22 cellular contexts compared by ENCODE assay signal in the genomic region with DNA sequence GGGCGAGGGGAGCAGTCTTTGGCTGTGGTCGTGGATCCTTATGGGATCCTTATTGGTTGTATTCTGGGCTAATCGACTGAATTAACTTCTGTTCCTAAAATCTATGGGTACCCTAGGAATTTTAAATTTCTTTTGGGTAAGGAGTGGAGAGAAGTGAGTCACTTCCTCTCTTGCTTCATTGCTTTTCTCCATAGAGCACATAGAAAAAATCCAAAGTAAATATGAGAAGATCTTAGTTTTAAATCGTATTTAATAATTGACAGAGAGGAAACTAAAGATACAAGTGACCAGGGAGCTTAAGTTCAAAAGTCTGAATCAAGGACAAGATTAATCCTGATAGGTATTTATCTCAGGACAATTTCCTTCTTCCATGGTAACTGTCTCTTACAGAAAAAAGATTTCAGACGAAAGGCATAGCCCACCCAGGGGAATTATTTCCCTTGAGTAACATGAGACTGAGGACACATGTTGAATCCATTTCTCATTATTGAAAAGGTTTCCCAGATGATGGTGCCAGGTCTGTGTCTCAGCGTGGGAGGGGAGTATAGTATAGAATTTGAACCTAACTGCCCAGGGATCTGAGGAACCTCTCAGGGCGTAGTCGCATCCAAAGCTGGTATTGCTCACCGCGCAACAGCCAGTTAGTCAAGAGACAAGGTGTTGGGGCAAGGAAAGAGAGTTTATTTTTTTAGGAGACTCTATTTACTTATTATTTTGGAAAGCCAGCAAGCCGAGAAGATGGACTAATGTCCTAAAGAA. TPM values are rescaled to one million over a fixed set of nuclear protein-coding genes. Genes with fewer than 3 reads are reported as not detected.
DNase-seq lines count a peak whose midpoint lies in the region; ATAC-seq and TF ChIP-seq lines count a peak whose summit lies in the region.
"Had no signal": no experiment of that assay in that cellular context is flagged by ENCODE, and none has a peak within 500 bp of the region (broad histone marks: within the 10 kb centered on the region; RNA-seq: fewer than 3 reads in every experiment).

No MANE protein-coding gene starts in this region.

- H3K4me1 ChIP-seq in MM.1S (ENCODE audit: low read length) = no peaks in the 10 kb centered on the region
- H3K4me1 ChIP-seq in SJCRH30 = no peaks in the 10 kb centered on the region
- H3K4me1 ChIP-seq: ascending aorta, pancreas, uterus had no signal

- H3K27me3 ChIP-seq in MM.1S (replicated peaks; ENCODE audit: insufficient read depth, low read length) = no peaks in the 10 kb centered on the region
- H3K27me3 ChIP-seq in SJCRH30 = no peaks in the 10 kb centered on the region
- H3K27me3 ChIP-seq: ascending aorta, hepatocyte, pancreas, uterus had no signal

- H3K27me3 Mint-ChIP-seq in activated CD4-positive, alpha-beta T cell treated with anti-CD3 and anti-CD28 coated beads, Interleukin-2, amount 10 ng/mL, durations not matched to agents 24 days and 14 days = peaks cover 13% of the 10 kb centered on the region
- H3K27me3 Mint-ChIP-seq in activated CD4-positive, alpha-beta T cell treated with anti-CD3 and anti-CD28 coated beads, Interleukin-2, amount 10 ng/mL, durations not matched to agents 7 days and 5 days = peaks cover 35% of the 10 kb centered on the region
- H3K27me3 Mint-ChIP-seq in effector memory CD8-positive, alpha-beta T cell = no peaks in the 10 kb centered on the region
- no peaks in the 10 kb centered on the region for H3K27me3 Mint-ChIP-seq in osteocyte (ENCODE audit: unreplicated experiment)

- intact Hi-C loops in activated CD4-positive, alpha-beta T cell treated with anti-CD3 and anti-CD28 coated beads, Interleukin-2, amount 10 ng/mL, durations not matched to agents 24 days and 14 days (cut with micrococcal nuclease) = loop anchor here (10.0 kb wide), 1 partner anchor 265 kb away; no protein-coding TSS in a partner anchor

- H3K79me2 ChIP-seq in MM.1S (ENCODE audit: low read length) = no peaks in the 10 kb centered on the region
- H3K79me2 ChIP-seq: hepatocyte had no signal

- POLR2A ChIA-PET in activated CD4-positive, alpha-beta T cell treated with anti-CD3 and anti-CD28 coated beads, Interleukin-2, amount 10 ng/mL, durations not matched to agents 7 days and 5 days (lab: Charles Lee) = no interaction called here

- DNase-seq in activated CD4-positive, alpha-beta T cell treated with anti-CD3 and anti-CD28 coated beads, Interleukin-2, amount 10 ng/mL, durations not matched to agents 24 days and 14 days = no peak
- no peak for DNase-seq in activated CD4-positive, alpha-beta T cell treated with anti-CD3 and anti-CD28 coated beads, Interleukin-2, amount 10 ng/mL, durations not matched to agents 7 days and 5 days
- peak; percentile 14 for DNase-seq in MV-4-11 (lab: John Stamatoyannopoulos, UW)
- no peak for DNase-seq in effector memory CD8-positive, alpha-beta T cell
- DNase-seq in osteocyte (ENCODE audit: extremely low spot score, unreplicated experiment) = no peak
- no peak for DNase-seq in MM.1S
- no peak for DNase-seq in superior temporal gyrus (ENCODE audit: extremely low spot score)
- no peak for DNase-seq in SJCRH30
- DNase-seq: activated gamma-delta T cell; dermis blood vessel endothelial cell; GF-D8; NCI-H2081 treated with DMSO at 0.1 percent for 48 hours; NCI-H526 treated with DMSO at 0.1 percent for 48 hours; pancreas; stimulated activated naive CD4-positive, alpha-beta T cell treated with Interleukin-2 at 50 U/mL for 16 hours; uterus; WERI-Rb-1 had no signal

- no peak for ATAC-seq in effector memory CD8-positive, alpha-beta T cell (replicated peaks)
- ATAC-seq: left lobe of liver, pancreas had no signal

- no peaks in the 10 kb centered on the region for H3K36me3 ChIP-seq in MM.1S (replicated peaks; ENCODE audit: insufficient read depth, low read length)
- H3K36me3 ChIP-seq in SJCRH30 = no peaks in the 10 kb centered on the region
- H3K36me3 ChIP-seq: ascending aorta, pancreas, uterus, WERI-Rb-1 had no signal

- no peaks in the 10 kb centered on the region for H3K9me3 ChIP-seq in MM.1S (replicated peaks; ENCODE audit: insufficient read depth, low read length)
- H3K9me3 ChIP-seq in SJCRH30 (replicated peaks) = no peaks in the 10 kb centered on the region
- H3K9me3 ChIP-seq: ascending aorta, pancreas, uterus had no signal

- H3K4me3 Mint-ChIP-seq in activated CD4-positive, alpha-beta T cell treated with anti-CD3 and anti-CD28 coated beads, Interleukin-2, amount 10 ng/mL, durations not matched to agents 24 days and 14 days = no peak overlapping the region
- no peak overlapping the region for H3K4me3 Mint-ChIP-seq in activated CD4-positive, alpha-beta T cell treated with anti-CD3 and anti-CD28 coated beads, Interleukin-2, amount 10 ng/mL, durations not matched to agents 7 days and 5 days
- peak overlapping the region in 1 of 2 donors; percentile 18 for H3K4me3 Mint-ChIP-seq in effector memory CD8-positive, alpha-beta T cell
- no peak overlapping the region for H3K4me3 Mint-ChIP-seq in osteocyte (ENCODE audit: unreplicated experiment)

- H3K27ac Mint-ChIP-seq in activated CD4-positive, alpha-beta T cell treated with anti-CD3 and anti-CD28 coated beads, Interleukin-2, amount 10 ng/mL, durations not matched to agents 24 days and 14 days = peak overlapping the region; percentile 43
- H3K27ac Mint-ChIP-seq in activated CD4-positive, alpha-beta T cell treated with anti-CD3 and anti-CD28 coated beads, Interleukin-2, amount 10 ng/mL, durations not matched to agents 7 days and 5 days = no peak overlapping the region
- H3K27ac Mint-ChIP-seq in effector memory CD8-positive, alpha-beta T cell = peak overlapping the region; percentile 44 to 47
- peak overlapping the region; percentile 47 for H3K27ac Mint-ChIP-seq in osteocyte (ENCODE audit: unreplicated experiment)

- H2AFZ ChIP-seq in MM.1S (ENCODE audit: low read length) = no peak overlapping the region
- H2AFZ ChIP-seq: hepatocyte had no signal

- H3K9me2 ChIP-seq in MM.1S (replicated peaks; ENCODE audit: insufficient read depth, low read length) = no peaks in the 10 kb centered on the region

- H3K36me3 Mint-ChIP-seq in activated CD4-positive, alpha-beta T cell treated with anti-CD3 and anti-CD28 coated beads, Interleukin-2, amount 10 ng/mL, durations not matched to agents 24 days and 14 days (ENCODE audit: low read depth) = no peaks in the 10 kb centered on the region
- H3K36me3 Mint-ChIP-seq in activated CD4-positive, alpha-beta T cell treated with anti-CD3 and anti-CD28 coated beads, Interleukin-2, amount 10 ng/mL, durations not matched to agents 7 days and 5 days (ENCODE audit: low read depth) = peaks cover 8% of the 10 kb centered on the region
- no peaks in the 10 kb centered on the region for H3K36me3 Mint-ChIP-seq in effector memory CD8-positive, alpha-beta T cell (ENCODE audit: insufficient read depth)
- H3K36me3 Mint-ChIP-seq in osteocyte (ENCODE audit: unreplicated experiment) = no peaks in the 10 kb centered on the region

- CTCF ChIA-PET in activated CD4-positive, alpha-beta T cell treated with anti-CD3 and anti-CD28 coated beads, Interleukin-2, amount 10 ng/mL, durations not matched to agents 7 days and 5 days (lab: Charles Lee) = interaction anchor here (0.9 to 2.1 kb wide), 4 partner anchors 10 to 102 kb away, joined by 3 to 9 read pairs (median 4); no protein-coding TSS in a partner anchor

- H3K4me3 ChIP-seq in MM.1S (ENCODE audit: low read length) (no peak overlapping the region), SJCRH30 (no peak overlapping the region)
- H3K4me3 ChIP-seq: ascending aorta, hepatocyte, pancreas, smooth muscle cell, uterus had no signal

- H3K9me3 Mint-ChIP-seq in activated CD4-positive, alpha-beta T cell treated with anti-CD3 and anti-CD28 coated beads, Interleukin-2, amount 10 ng/mL, durations not matched to agents 24 days and 14 days = no peaks in the 10 kb centered on the region
- H3K9me3 Mint-ChIP-seq in activated CD4-positive, alpha-beta T cell treated with anti-CD3 and anti-CD28 coated beads, Interleukin-2, amount 10 ng/mL, durations not matched to agents 7 days and 5 days = peaks cover 5% of the 10 kb centered on the region
- no peaks in the 10 kb centered on the region for H3K9me3 Mint-ChIP-seq in effector memory CD8-positive, alpha-beta T cell
- no peaks in the 10 kb centered on the region for H3K9me3 Mint-ChIP-seq in osteocyte (ENCODE audit: unreplicated experiment)

- H3K9ac ChIP-seq in MM.1S (ENCODE audit: low read length) = no peak overlapping the region
- H3K9ac ChIP-seq: KMS-11 had no signal

- no peaks in the 10 kb centered on the region for H4K20me1 ChIP-seq in MM.1S (ENCODE audit: insufficient read depth, low read length)

- H3K27ac ChIP-seq in MM.1S (ENCODE audit: low read length) (no peak overlapping the region), SJCRH30 (no peak overlapping the region)
- H3K27ac ChIP-seq: ascending aorta, hepatocyte, KMS-11, pancreas, uterus, WERI-Rb-1 had no signal

- TF ChIP-seq CTCF in osteocyte (IDR thresholded peaks at IDR 0.05) (no peak), MM.1S (IDR thresholded peaks at IDR 0.05; ENCODE audit: low read length) (no peak)

- no peak overlapping the region for H3K4me2 ChIP-seq in MM.1S (ENCODE audit: low read depth, low read length)
- H3K4me2 ChIP-seq: hepatocyte, KMS-11, smooth muscle cell had no signal

- peaks cover 37% of the 10 kb centered on the region for H3K4me1 Mint-ChIP-seq in activated CD4-positive, alpha-beta T cell treated with anti-CD3 and anti-CD28 coated beads, Interleukin-2, amount 10 ng/mL, durations not matched to agents 24 days and 14 days
- H3K4me1 Mint-ChIP-seq in activated CD4-positive, alpha-beta T cell treated with anti-CD3 and anti-CD28 coated beads, Interleukin-2, amount 10 ng/mL, durations not matched to agents 7 days and 5 days = peaks cover 36% of the 10 kb centered on the region
- H3K4me1 Mint-ChIP-seq in effector memory CD8-positive, alpha-beta T cell (ENCODE audit: low read depth in 2 of 2) = peaks cover 17 to 31% of the 10 kb centered on the region in 2 donors
- H3K4me1 Mint-ChIP-seq in osteocyte (ENCODE audit: unreplicated experiment) = peaks cover 10% of the 10 kb centered on the region

- H3F3A ChIP-seq in MM.1S (ENCODE audit: insufficient read depth, low read length) = no peaks in the 10 kb centered on the region

RNA-seq across cellular contexts. Expression of gene FASLG, which starts 28.7 kb away (rescaled TPM):
- 54.4 and 55.9 TPM in 2 replicates for total RNA-seq in activated CD4-positive, alpha-beta T cell treated with anti-CD3 and anti-CD28 coated beads, Interleukin-2, amount 10 ng/mL, durations not matched to agents 24 days and 14 days
- 1 to 10 TPM; 1.4 to 1.6 TPM for total RNA-seq in activated CD4-positive, alpha-beta T cell treated with anti-CD3 and anti-CD28 coated beads, Interleukin-2, amount 10 ng/mL, durations not matched to agents 7 days and 5 days
- total RNA-seq in osteocyte = not detected in 2 replicates
- not detected in 2 replicates for total RNA-seq in SJCRH30 (2014; rRNA removed; shearing (Covaris generic))
- total RNA-seq: ascending aorta, dermis blood vessel endothelial cell, hepatocyte, left lobe of liver, smooth muscle cell had no signal

Comparison
In these comparisons a context has a peak if more than half of its experiments do, and no peak if none do; other contexts are left out.
1. RNA of gene FASLG, which starts 28.7 kb away (total RNA-seq): 54.4 to 55.9 TPM in activated CD4-positive, alpha-beta T cell treated with anti-CD3 and anti-CD28 coated beads, Interleukin-2, amount 10 ng/mL, durations not matched to agents 24 days and 14 days; 1.4 to 1.6 TPM in activated CD4-positive, alpha-beta T cell treated with anti-CD3 and anti-CD28 coated beads, Interleukin-2, amount 10 ng/mL, durations not matched to agents 7 days and 5 days, not detected in osteocyte and not detected in SJCRH30; every median in the first group is over 10 times any median in the second.